Comparison of ENCODE assay signal across 16 cellular contexts in the genomic region with DNA sequence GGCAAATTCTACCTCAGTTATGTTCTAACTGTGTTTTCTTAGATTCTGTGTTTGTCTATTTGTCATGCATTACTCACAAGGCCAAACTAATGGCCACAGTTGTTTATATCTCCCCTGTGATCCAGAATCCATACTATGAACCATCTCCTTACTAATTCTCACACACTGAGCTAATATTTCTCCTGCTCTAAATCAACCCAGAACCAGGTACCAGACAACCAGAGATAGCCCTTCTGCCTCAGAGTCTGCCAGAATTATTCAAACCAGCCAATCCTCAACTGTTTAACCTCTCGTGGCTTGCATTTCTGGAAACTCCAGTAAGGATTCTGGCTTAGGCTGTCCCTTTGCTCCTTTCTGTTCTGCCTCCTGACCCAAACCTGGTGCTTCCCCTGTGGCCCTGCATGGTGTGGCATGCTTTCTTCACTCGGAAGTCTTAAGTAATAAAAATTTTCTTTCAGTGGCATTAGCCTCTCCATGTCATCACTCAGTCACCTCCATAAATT. TPM values are rescaled to one million over a fixed set of nuclear protein-coding genes. Genes with fewer than 3 reads are reported as not detected.
DNase-seq lines count a peak whose midpoint lies in the region; ATAC-seq and TF ChIP-seq lines count a peak whose summit lies in the region.
"Had no signal": no experiment of that assay in that cellular context is flagged by ENCODE, and none has a peak within 500 bp of the region (broad histone marks: within the 10 kb centered on the region; RNA-seq: fewer than 3 reads in every experiment).

No MANE protein-coding gene starts in this region.

- no peaks in the 10 kb centered on the region for H3K36me3 Mint-ChIP-seq in activated CD4-positive, alpha-beta T cell treated with anti-CD3 and anti-CD28 coated beads, Interleukin-2, amount 10 ng/mL, durations not matched to agents 7 days and 5 days (ENCODE audit: low read depth)
- H3K36me3 Mint-ChIP-seq in HFFc6 (ENCODE audit: low read depth), result no peaks in the 10 kb centered on the region
- no peaks in the 10 kb centered on the region for H3K36me3 Mint-ChIP-seq in activated naive CD8-positive, alpha-beta T cell treated with anti-CD3 and anti-CD28 coated beads, Interleukin-2, amount 10 ng/mL, durations not matched to agents 7 days and 5 days

- in situ Hi-C loops in HAP-1 (cut with MboI; ENCODE audit: low sequenced_read_pairs), result no loop called here

- no peaks in the 10 kb centered on the region for H3K9me3 ChIP-seq in HAP-1
- H3K9me3 ChIP-seq: adrenal gland, pancreas, upper lobe of left lung had no signal

- no peak for TF ChIP-seq CTCF in HFFc6 (IDR thresholded peaks at IDR 0.05)

- H3K27me3 Mint-ChIP-seq in activated CD4-positive, alpha-beta T cell treated with anti-CD3 and anti-CD28 coated beads, Interleukin-2, amount 10 ng/mL, durations not matched to agents 7 days and 5 days, result peaks cover 1% of the 10 kb centered on the region
- H3K27me3 Mint-ChIP-seq in HFFc6 (ENCODE audit: insufficient read depth), result peaks cover 3% of the 10 kb centered on the region
- H3K27me3 Mint-ChIP-seq in activated naive CD8-positive, alpha-beta T cell treated with anti-CD3 and anti-CD28 coated beads, Interleukin-2, amount 10 ng/mL, durations not matched to agents 7 days and 5 days, result peaks cover 3% of the 10 kb centered on the region

- no peak for ATAC-seq in activated naive CD8-positive, alpha-beta T cell treated with anti-CD3 and anti-CD28 coated beads, Interleukin-2, amount 10 ng/mL, durations not matched to agents 7 days and 5 days (ENCODE audit: low read depth)
- ATAC-seq: pancreas had no signal

- CTCF ChIA-PET in activated CD4-positive, alpha-beta T cell treated with anti-CD3 and anti-CD28 coated beads, Interleukin-2, amount 10 ng/mL, durations not matched to agents 7 days and 5 days (lab: Charles Lee), result interaction anchor here (0.6 kb wide), 1 partner anchor 1497 kb away, joined by 3 read pairs; no protein-coding TSS in a partner anchor

- H3K4me1 ChIP-seq in HAP-1, result no peaks in the 10 kb centered on the region
- H3K4me1 ChIP-seq: pancreas, upper lobe of left lung had no signal

- no peak for DNase-seq in activated CD4-positive, alpha-beta T cell treated with anti-CD3 and anti-CD28 coated beads, Interleukin-2, amount 10 ng/mL, durations not matched to agents 7 days and 5 days
- DNase-seq in activated CD4-positive, alpha-beta T cell treated with anti-CD3 and anti-CD28 coated beads for 48 hours, result no peak
- no peak for DNase-seq in HFFc6
- DNase-seq in activated naive CD8-positive, alpha-beta T cell treated with anti-CD3 and anti-CD28 coated beads, Interleukin-2, amount 10 ng/mL, durations not matched to agents 7 days and 5 days, result no peak
- DNase-seq in non-pigmented ciliary epithelial cell (ENCODE audit: low read depth), result peak; percentile 4
- no peak for DNase-seq in glomerular visceral epithelial cell (ENCODE audit: extremely low spot score)
- no peak for DNase-seq in HAP-1 (ENCODE audit: low spot score in 2 of 2)
- DNase-seq in hippocampal formation (lab: John Stamatoyannopoulos, UW), result no peak
- DNase-seq: adrenal gland; central memory CD4-positive, alpha-beta T cell; effector CD8-positive, alpha-beta T cell; GOT3; NCI-H146; pancreas; SHP77; upper lobe of left lung had no signal

- H3K27me3 ChIP-seq in HAP-1 (ENCODE audit: low read depth), result 0 out of 2 replicates have a peak, but pooled peaks cover 2% of the 10 kb centered on the region
- H3K27me3 ChIP-seq: adrenal gland, pancreas, upper lobe of left lung had no signal

- H3K4me3 ChIP-seq in HAP-1, result no peak overlapping the region
- H3K4me3 ChIP-seq: adrenal gland, pancreas, upper lobe of left lung had no signal

- H3K4me1 Mint-ChIP-seq in activated CD4-positive, alpha-beta T cell treated with anti-CD3 and anti-CD28 coated beads, Interleukin-2, amount 10 ng/mL, durations not matched to agents 7 days and 5 days, result peaks cover 12% of the 10 kb centered on the region
- H3K4me1 Mint-ChIP-seq in HFFc6 (ENCODE audit: low read depth), result peaks cover 29% of the 10 kb centered on the region
- H3K4me1 Mint-ChIP-seq in activated naive CD8-positive, alpha-beta T cell treated with anti-CD3 and anti-CD28 coated beads, Interleukin-2, amount 10 ng/mL, durations not matched to agents 7 days and 5 days, result peaks cover 9% of the 10 kb centered on the region

- POLR2A ChIA-PET in activated CD4-positive, alpha-beta T cell treated with anti-CD3 and anti-CD28 coated beads, Interleukin-2, amount 10 ng/mL, durations not matched to agents 7 days and 5 days (lab: Charles Lee), result no interaction called here
- POLR2A ChIA-PET in activated naive CD8-positive, alpha-beta T cell treated with anti-CD3 and anti-CD28 coated beads, Interleukin-2, amount 10 ng/mL, durations not matched to agents 7 days and 5 days (lab: Charles Lee), result no interaction called here

- H3K36me3 ChIP-seq in HAP-1 (replicated peaks), result no peaks in the 10 kb centered on the region
- H3K36me3 ChIP-seq: adrenal gland, pancreas, upper lobe of left lung had no signal

- H3K9me3 Mint-ChIP-seq in activated CD4-positive, alpha-beta T cell treated with anti-CD3 and anti-CD28 coated beads, Interleukin-2, amount 10 ng/mL, durations not matched to agents 7 days and 5 days, result no peaks in the 10 kb centered on the region
- H3K9me3 Mint-ChIP-seq in HFFc6, result no peaks in the 10 kb centered on the region
- H3K9me3 Mint-ChIP-seq in activated naive CD8-positive, alpha-beta T cell treated with anti-CD3 and anti-CD28 coated beads, Interleukin-2, amount 10 ng/mL, durations not matched to agents 7 days and 5 days, result no peaks in the 10 kb centered on the region

- H3K4me3 Mint-ChIP-seq in activated CD4-positive, alpha-beta T cell treated with anti-CD3 and anti-CD28 coated beads, Interleukin-2, amount 10 ng/mL, durations not matched to agents 7 days and 5 days, result peak overlapping the region; percentile 9
- H3K4me3 Mint-ChIP-seq in HFFc6, result no peak overlapping the region; the same call in 1 of the 2 replicates
- peak overlapping the region; percentile 46 for H3K4me3 Mint-ChIP-seq in activated naive CD8-positive, alpha-beta T cell treated with anti-CD3 and anti-CD28 coated beads, Interleukin-2, amount 10 ng/mL, durations not matched to agents 7 days and 5 days

- peak overlapping the region; percentile 77 for H3K27ac Mint-ChIP-seq in activated CD4-positive, alpha-beta T cell treated with anti-CD3 and anti-CD28 coated beads, Interleukin-2, amount 10 ng/mL, durations not matched to agents 7 days and 5 days
- H3K27ac Mint-ChIP-seq in HFFc6, result peak overlapping the region; percentile 19
- H3K27ac Mint-ChIP-seq in activated naive CD8-positive, alpha-beta T cell treated with anti-CD3 and anti-CD28 coated beads, Interleukin-2, amount 10 ng/mL, durations not matched to agents 7 days and 5 days, result peak overlapping the region; percentile 44

RNA-seq across cellular contexts. Expression of a gene that starts 59.4 kb away (rescaled TPM):
- 1 to 10 TPM; 1.1 to 1.6 TPM for total RNA-seq in activated CD4-positive, alpha-beta T cell treated with anti-CD3 and anti-CD28 coated beads, Interleukin-2, amount 10 ng/mL, durations not matched to agents 7 days and 5 days
- under 1 TPM; 0.27 to 0.94 (median 0.64) TPM for total RNA-seq in HFFc6 (2021; fragmentation: NEBNext Ultra II Directional; extraction: Animal tissue kit (Norgen Biotek cat#: 25700))
- 1 to 10 TPM in 1 of 2 experiments, under 1 TPM in 1; 0.74 to 1.3 TPM for total RNA-seq in activated naive CD8-positive, alpha-beta T cell treated with anti-CD3 and anti-CD28 coated beads, Interleukin-2, amount 10 ng/mL, durations not matched to agents 7 days and 5 days

Comparison
In these comparisons a context has a peak if more than half of its experiments do, and no peak if none do; other contexts are left out.
1. H3K27ac Mint-ChIP-seq: peak in every context shown above with its lines; median percentile 77 in activated CD4-positive, alpha-beta T cell treated with anti-CD3 and anti-CD28 coated beads, Interleukin-2, amount 10 ng/mL, durations not matched to agents 7 days and 5 days; 44 in activated naive CD8-positive, alpha-beta T cell treated with anti-CD3 and anti-CD28 coated beads, Interleukin-2, amount 10 ng/mL, durations not matched to agents 7 days and 5 days; 19 in HFFc6.